8 cellular contexts compared by ENCODE assay signal in the genomic region with DNA sequence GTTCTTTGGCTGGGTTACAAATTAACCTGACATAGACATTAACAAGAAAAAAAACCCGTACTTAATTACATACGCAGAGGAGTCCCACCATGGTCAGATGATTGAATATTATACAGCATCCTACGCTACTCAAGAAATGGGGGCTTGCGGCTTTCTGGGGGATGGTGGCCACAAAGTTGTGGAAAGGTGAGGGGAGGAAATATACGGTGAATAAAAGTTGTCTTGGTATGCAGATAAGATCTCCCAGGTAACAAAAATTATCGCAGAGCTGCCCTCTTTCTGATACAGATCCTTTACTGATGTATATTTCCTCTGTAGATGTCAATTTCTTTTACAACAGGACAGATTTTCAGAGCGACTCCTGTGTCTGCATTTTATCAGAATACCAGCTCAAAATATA. TPM values are rescaled to one million over a fixed set of nuclear protein-coding genes. Genes with fewer than 3 reads are reported as not detected.
DNase-seq lines count a peak whose midpoint lies in the region; ATAC-seq and TF ChIP-seq lines count a peak whose summit lies in the region.

No MANE protein-coding gene starts in this region.

- H3K27ac ChIP-seq in SJCRH30 (peak overlapping the region; percentile 92), esophagus muscularis mucosa (replicated peaks in 1 of 4) (peak overlapping the region; percentile 94 to 98 (median 97))

- no peak for TF ChIP-seq POLR2A in esophagus muscularis mucosa (IDR thresholded peaks at IDR 0.05; ENCODE audit: low read depth)

- peak in 1 of 2 experiments; percentile 14 for DNase-seq in SJCRH30
- no peak for DNase-seq in esophagus muscularis mucosa (ENCODE audit: extremely low spot score)
- no peak for DNase-seq in progenitor cell of endocrine pancreas (ENCODE audit: low spot score, unreplicated experiment)
- no peak for DNase-seq in COR-L47 (lab: John Stamatoyannopoulos, UW)
- DNase-seq in NCI-H128 (lab: John Stamatoyannopoulos, UW; ENCODE audit: unreplicated experiment) = no peak

- H3K27me3 ChIP-seq in SJCRH30 = no peaks in the 10 kb centered on the region
- no peaks in the 10 kb centered on the region for H3K27me3 ChIP-seq in esophagus muscularis mucosa

- intact Hi-C loops in esophagus muscularis mucosa (cut with DNase I) = loop anchor here (5.0 kb wide), 3 partner anchors 192 to 232 kb away; partner anchors contain the start of genes LAP3 and LCORL

- peaks cover 36% of the 10 kb centered on the region for H3K4me1 Mint-ChIP-seq in progenitor cell of endocrine pancreas (ENCODE audit: low read depth)

- H3K4me3 Mint-ChIP-seq in progenitor cell of endocrine pancreas (ENCODE audit: low read depth) = peak overlapping the region; percentile 96

- no peak for TF ChIP-seq EP300 in esophagus muscularis mucosa (IDR thresholded peaks at IDR 0.05)

- H3K27ac Mint-ChIP-seq in progenitor cell of endocrine pancreas = peak overlapping the region; percentile 98

- H3K9me3 Mint-ChIP-seq in progenitor cell of endocrine pancreas (ENCODE audit: low read depth) = no peaks in the 10 kb centered on the region

- 5% methylated on average over 7 of the region's 7 CpGs for WGBS in esophagus muscularis mucosa

- TF ChIP-seq CTCF in esophagus muscularis mucosa (IDR thresholded peaks at IDR 0.05) (no peak), progenitor cell of endocrine pancreas (IDR thresholded peaks at IDR 0.05; ENCODE audit: unreplicated experiment) (no peak)

- ATAC-seq in GM21447 (IDR thresholded peaks at IDR 0.05; ENCODE audit: unreplicated experiment) = no peak
- ATAC-seq in GM21786 (IDR thresholded peaks at IDR 0.05; ENCODE audit: unreplicated experiment) = no peak

- H3K9me3 ChIP-seq in SJCRH30 (replicated peaks) = no peaks in the 10 kb centered on the region
- no peaks in the 10 kb centered on the region for H3K9me3 ChIP-seq in esophagus muscularis mucosa

- H3K4me1 ChIP-seq in SJCRH30 = peaks cover 9% of the 10 kb centered on the region; the same call in 1 of the 2 replicates
- H3K4me1 ChIP-seq in esophagus muscularis mucosa = peaks cover 37 to 54% (median 48%) of the 10 kb centered on the region in 4 donors

- no peaks in the 10 kb centered on the region for H3K27me3 Mint-ChIP-seq in progenitor cell of endocrine pancreas

- H3K36me3 ChIP-seq in SJCRH30 (peaks cover 41% of the 10 kb centered on the region), esophagus muscularis mucosa (peaks cover 0 to 3% (median 0%) of the 10 kb centered on the region in 4 donors)

- H3K4me3 ChIP-seq in GM08714 (ENCODE audit: low read length) = peak overlapping the region; percentile 96
- peak overlapping the region; percentile 93 for H3K4me3 ChIP-seq in SJCRH30
- peak overlapping the region; percentile 72 to 91 (median 80) for H3K4me3 ChIP-seq in esophagus muscularis mucosa

- peaks cover 4% of the 10 kb centered on the region for H3K36me3 Mint-ChIP-seq in progenitor cell of endocrine pancreas (ENCODE audit: insufficient read depth)

RNA-seq across cellular contexts. Expression of gene DCAF16, which starts 0.9 kb away (rescaled TPM):
- 59.1 and 73.7 TPM in 2 replicates for total RNA-seq in SJCRH30 (2014; rRNA removed; shearing (Covaris generic))
- total RNA-seq in esophagus muscularis mucosa = 10 to 100 TPM; 23.4 to 28.7 (median 26.3) TPM
- 63.1 and 72.3 TPM in 2 replicates for total RNA-seq in progenitor cell of endocrine pancreas

RNA-seq across cellular contexts. Expression of gene NCAPG, which starts 1.1 kb away (rescaled TPM):
- 122 and 123 TPM in 2 replicates for total RNA-seq in SJCRH30 (2014; rRNA removed; shearing (Covaris generic))
- total RNA-seq in esophagus muscularis mucosa (under 1 TPM in 3 of 4 donors, not detected in 1; 0.17 to 0.98 (median 0.71) TPM), progenitor cell of endocrine pancreas (17.9 and 22.0 TPM in 2 replicates)

RNA-seq across cellular contexts. Expression of gene FAM184B, which starts 28.2 kb away (rescaled TPM):
- total RNA-seq in SJCRH30 (2014; rRNA removed; shearing (Covaris generic)) = 0.02 and 0.10 TPM in 2 replicates
- total RNA-seq in esophagus muscularis mucosa (not detected), progenitor cell of endocrine pancreas (0.17 and 0.20 TPM in 2 replicates)
